In the genomic region with DNA sequence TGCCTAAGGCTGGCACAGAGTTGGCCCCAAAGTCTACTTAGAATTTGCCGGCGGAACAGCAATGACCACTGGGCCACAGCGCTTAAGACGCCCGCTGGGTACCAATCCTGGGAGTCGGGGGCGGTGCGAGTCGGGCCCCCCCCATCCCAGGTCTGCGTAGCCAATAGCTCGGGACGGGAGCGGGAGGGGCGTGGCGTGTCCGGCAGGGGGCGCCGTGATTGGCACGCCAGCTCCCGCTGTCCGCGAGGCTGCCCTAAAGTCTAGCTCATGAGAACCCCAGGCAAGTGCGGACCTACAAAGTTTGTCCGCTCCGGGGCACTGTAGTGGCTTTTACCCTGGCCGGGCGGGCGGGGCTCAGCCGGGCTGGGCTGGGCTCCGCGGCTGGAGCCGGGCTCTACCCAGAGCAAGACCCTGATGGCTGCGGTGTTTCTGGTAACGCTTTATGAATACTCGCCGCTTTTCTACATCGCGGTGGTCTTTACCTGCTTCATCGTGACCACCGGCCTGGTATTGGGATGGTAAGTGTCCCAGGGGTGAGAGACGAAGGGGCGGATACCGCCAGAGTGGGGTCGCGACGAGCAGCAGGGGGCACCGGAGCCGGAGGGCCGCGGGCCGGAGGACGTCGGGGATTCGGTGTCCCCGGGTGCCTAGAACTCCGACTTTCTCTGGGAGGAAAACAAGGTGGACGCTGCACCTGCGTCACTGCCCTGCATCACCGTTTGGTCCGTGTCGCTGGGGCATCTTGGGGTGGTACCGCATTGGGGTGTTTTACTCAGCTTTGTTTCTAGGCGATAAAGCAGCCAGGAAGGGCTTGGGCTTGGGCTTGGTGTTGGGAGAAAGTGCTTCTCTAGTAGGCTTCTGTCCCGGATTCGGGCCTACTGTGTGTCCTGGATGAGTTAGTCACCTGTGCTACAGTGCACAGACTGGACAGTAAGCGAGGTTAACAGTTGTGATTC, we compare ENCODE assay signal across 1 cellular context.
TF ChIP-seq lines count a peak whose summit lies in the region.

A gene with protein sequence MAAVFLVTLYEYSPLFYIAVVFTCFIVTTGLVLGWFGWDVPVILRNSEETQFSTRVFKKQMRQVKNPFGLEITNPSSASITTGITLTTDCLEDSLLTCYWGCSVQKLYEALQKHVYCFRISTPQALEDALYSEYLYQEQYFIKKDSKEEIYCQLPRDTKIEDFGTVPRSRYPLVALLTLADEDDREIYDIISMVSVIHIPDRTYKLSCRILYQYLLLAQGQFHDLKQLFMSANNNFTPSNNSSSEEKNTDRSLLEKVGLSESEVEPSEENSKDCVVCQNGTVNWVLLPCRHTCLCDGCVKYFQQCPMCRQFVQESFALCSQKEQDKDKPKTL (plus strand): TSS at position 361 of the 956 bp plus-strand sequence. CDS start 54 bp downstream, at position 415.

TF ChIP-seq in GM12878, 131 proteins besides CTCF, POLR2A, EP300 and RAD21 (continued from another document and continues in another):
- no peak for TF ChIP-seq SRF (IDR thresholded peaks at IDR 0.05; ENCODE audit: low read depth in 2 of 2, low read length in 2 of 2)
- no peak for TF ChIP-seq TCF7 (IDR thresholded peaks at IDR 0.05; ENCODE audit: borderline replicate concordance)
- TF ChIP-seq HSF1 (IDR thresholded peaks at IDR 0.05; ENCODE audit: low read depth, low read length), result no peak
- TF ChIP-seq E2F4 (IDR thresholded peaks at IDR 0.05; ENCODE audit: low read depth, low read length), result peak; percentile 33; the same call in 1 of the 2 replicates
- TF ChIP-seq SUZ12 (IDR thresholded peaks at IDR 0.05; ENCODE audit: unreplicated experiment), result no peak
- TF ChIP-seq NR2C1 (IDR thresholded peaks at IDR 0.05), result no peak
- TF ChIP-seq EZH2 (IDR thresholded peaks at IDR 0.05; ENCODE audit: borderline replicate concordance, control insufficient read depth, low read depth, low read length), result no peak
- TF ChIP-seq SMAD1 (IDR thresholded peaks at IDR 0.05; ENCODE audit: low read depth, partially characterized antibody), result no peak
- no peak; the same call in 1 of the 2 replicates for TF ChIP-seq LARP7 (IDR thresholded peaks at IDR 0.05)
- no peak for TF ChIP-seq KDM1A (IDR thresholded peaks at IDR 0.05; ENCODE audit: borderline replicate concordance)
- no peak for TF ChIP-seq ZBTB40 (IDR thresholded peaks at IDR 0.05; ENCODE audit: borderline replicate concordance)
- TF ChIP-seq E2F8 (IDR thresholded peaks at IDR 0.05; ENCODE audit: low read depth, partially characterized antibody), result no peak
- no peak for TF ChIP-seq CBX5 (IDR thresholded peaks at IDR 0.05; ENCODE audit: low read depth)
- TF ChIP-seq ZBTB33 (IDR thresholded peaks at IDR 0.05), result no peak
- TF ChIP-seq BRCA1 (IDR thresholded peaks at IDR 0.05; ENCODE audit: low read depth, low read length), result no peak
- TF ChIP-seq NBN (IDR thresholded peaks at IDR 0.05), result peak; percentile 31; the same call in 1 of the 2 replicates
- TF ChIP-seq PKNOX1 (IDR thresholded peaks at IDR 0.05), result peak; percentile 97
- no peak for TF ChIP-seq SMARCA5 (IDR thresholded peaks at IDR 0.05)
- TF ChIP-seq, protein P1, sequence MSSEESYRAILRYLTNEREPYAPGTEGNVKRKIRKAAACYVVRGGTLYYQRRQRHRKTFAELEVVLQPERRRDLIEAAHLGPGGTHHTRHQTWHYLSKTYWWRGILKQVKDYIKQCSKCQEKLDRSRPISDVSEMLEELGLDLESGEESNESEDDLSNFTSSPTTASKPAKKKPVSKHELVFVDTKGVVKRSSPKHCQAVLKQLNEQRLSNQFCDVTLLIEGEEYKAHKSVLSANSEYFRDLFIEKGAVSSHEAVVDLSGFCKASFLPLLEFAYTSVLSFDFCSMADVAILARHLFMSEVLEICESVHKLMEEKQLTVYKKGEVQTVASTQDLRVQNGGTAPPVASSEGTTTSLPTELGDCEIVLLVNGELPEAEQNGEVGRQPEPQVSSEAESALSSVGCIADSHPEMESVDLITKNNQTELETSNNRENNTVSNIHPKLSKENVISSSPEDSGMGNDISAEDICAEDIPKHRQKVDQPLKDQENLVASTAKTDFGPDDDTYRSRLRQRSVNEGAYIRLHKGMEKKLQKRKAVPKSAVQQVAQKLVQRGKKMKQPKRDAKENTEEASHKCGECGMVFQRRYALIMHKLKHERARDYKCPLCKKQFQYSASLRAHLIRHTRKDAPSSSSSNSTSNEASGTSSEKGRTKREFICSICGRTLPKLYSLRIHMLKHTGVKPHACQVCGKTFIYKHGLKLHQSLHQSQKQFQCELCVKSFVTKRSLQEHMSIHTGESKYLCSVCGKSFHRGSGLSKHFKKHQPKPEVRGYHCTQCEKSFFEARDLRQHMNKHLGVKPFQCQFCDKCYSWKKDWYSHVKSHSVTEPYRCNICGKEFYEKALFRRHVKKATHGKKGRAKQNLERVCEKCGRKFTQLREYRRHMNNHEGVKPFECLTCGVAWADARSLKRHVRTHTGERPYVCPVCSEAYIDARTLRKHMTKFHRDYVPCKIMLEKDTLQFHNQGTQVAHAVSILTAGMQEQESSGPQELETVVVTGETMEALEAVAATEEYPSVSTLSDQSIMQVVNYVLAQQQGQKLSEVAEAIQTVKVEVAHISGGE (CRISPR knock-in tag; IDR thresholded peaks at IDR 0.05), result no peak
- no peak for TF ChIP-seq FOXK2 (IDR thresholded peaks at IDR 0.05)
- no peak for TF ChIP-seq TAF1 (IDR thresholded peaks at IDR 0.05; ENCODE audit: borderline replicate concordance, low read depth, low read length)
- peak; percentile 42 for TF ChIP-seq DPF2 (IDR thresholded peaks at IDR 0.05)
- 0 out of 3 replicates have a peak, but pooled peaks of 1 of the 2 experiments have one; percentile 12 for TF ChIP-seq EGR1 (IDR thresholded peaks at IDR 0.05; ENCODE audit: borderline replicate concordance in 1 of 2, low read depth in 2 of 2, low read length in 2 of 2)
- TF ChIP-seq IRF4 (IDR thresholded peaks at IDR 0.05; ENCODE audit: low read depth, low read length), result no peak
- TF ChIP-seq SUPT20H (IDR thresholded peaks at IDR 0.05; ENCODE audit: borderline replicate concordance, control insufficient read depth, low read depth, low read length), result no peak
- TF ChIP-seq RAD51 (IDR thresholded peaks at IDR 0.05), result no peak
- no peak for TF ChIP-seq SPI1 (IDR thresholded peaks at IDR 0.05; ENCODE audit: borderline replicate concordance, insufficient read depth, low read depth, low read length)
- no peak for TF ChIP-seq STAT1 (conservative IDR thresholded peaks at IDR 0.05)
- TF ChIP-seq BCLAF1 (IDR thresholded peaks at IDR 0.05), result no peak
- TF ChIP-seq ESRRA (IDR thresholded peaks at IDR 0.05; ENCODE audit: low read length), result no peak
- no peak for TF ChIP-seq ZZZ3 (IDR thresholded peaks at IDR 0.05; ENCODE audit: control insufficient read depth, insufficient read length, low read depth)
- peak; percentile 67; the same call in 1 of the 2 replicates for TF ChIP-seq CREB1 (IDR thresholded peaks at IDR 0.05; ENCODE audit: low read depth)
- TF ChIP-seq SIN3A (IDR thresholded peaks at IDR 0.05; ENCODE audit: low read depth, low read length), result peak; percentile 54; the same call in 1 of the 2 replicates
